ENCODE assay signal across 13 cellular contexts in genomic region chr12:15757553-15758255, GRCh38. TPM values are rescaled to one million over a fixed set of nuclear protein-coding genes. Genes with fewer than 3 reads are reported as not detected.
DNase-seq lines count a peak whose midpoint lies in the region; ATAC-seq and TF ChIP-seq lines count a peak whose summit lies in the region.
"Had no signal": no experiment of that assay in that cellular context is flagged by ENCODE, and none has a peak within 500 bp of the region (broad histone marks: within the 10 kb centered on the region; RNA-seq: fewer than 3 reads in every experiment).

No MANE protein-coding gene starts in this region.

- H3K4me3 Mint-ChIP-seq in stimulated activated naive CD8-positive, alpha-beta T cell treated with anti-CD3 and anti-CD28 coated beads, Interleukin-15, amount 100 ng/mL, for 72 hours: no peak overlapping the region
- H3K4me3 Mint-ChIP-seq in activated T-helper 2 cell treated with anti-CD3 and anti-CD28 coated beads, Interferon-gamma antibody, Interleukin-2, Interleukin-4, amounts not matched to agents 10 μg/mL and 5 μg/mL and 100 μg/mL, durations not matched to agents 14 hours and 24 hours and 36 hours (ENCODE audit: low read depth): no peak overlapping the region
- H3K4me3 Mint-ChIP-seq: activated CD4-positive, alpha-beta T cell treated with anti-CD3 and anti-CD28 coated beads, Interleukin-2, amount 10 ng/mL, durations not matched to agents 24 days and 14 days; naive B cell had no signal

- no peak for DNase-seq in stimulated activated naive CD8-positive, alpha-beta T cell treated with anti-CD3 and anti-CD28 coated beads, Interleukin-15, Interleukin-2, amounts not matched to agents 100 U/mL and 50 U/mL, for 24 hours
- DNase-seq in stimulated activated naive CD8-positive, alpha-beta T cell treated with anti-CD3 and anti-CD28 coated beads, Interleukin-15, amount 100 ng/mL, for 72 hours: no peak
- DNase-seq in glomerular visceral epithelial cell (ENCODE audit: extremely low spot score) (peak; percentile 92), KG1 (lab: John Stamatoyannopoulos, UW) (no peak), COLO829 (ENCODE audit: low spot score) (no peak)
- no peak for DNase-seq in activated T-helper 2 cell treated with anti-CD3 and anti-CD28 coated beads, Interferon-gamma antibody, Interleukin-2, Interleukin-4, amounts not matched to agents 10 μg/mL and 5 μg/mL and 100 μg/mL, durations not matched to agents 14 hours and 24 hours and 36 hours (ENCODE audit: low spot score)
- DNase-seq: activated CD4-positive, alpha-beta T cell treated with anti-CD3 and anti-CD28 coated beads, Interleukin-2, amount 10 ng/mL, durations not matched to agents 24 days and 14 days; dorsolateral prefrontal cortex; GOT3; naive B cell; NCI-H1417 treated with DMSO at 0.1 percent for 48 hours had no signal

- H3K36me3 Mint-ChIP-seq in activated T-helper 2 cell treated with anti-CD3 and anti-CD28 coated beads, Interferon-gamma antibody, Interleukin-2, Interleukin-4, amounts not matched to agents 10 μg/mL and 5 μg/mL and 100 μg/mL, durations not matched to agents 14 hours and 24 hours and 36 hours (ENCODE audit: low read depth): no peaks in the 10 kb centered on the region
- H3K36me3 Mint-ChIP-seq: naive B cell had no signal

- no peaks in the 10 kb centered on the region for H3K9me3 Mint-ChIP-seq in stimulated activated naive CD8-positive, alpha-beta T cell treated with anti-CD3 and anti-CD28 coated beads, Interleukin-15, amount 100 ng/mL, for 72 hours
- no peaks in the 10 kb centered on the region for H3K9me3 Mint-ChIP-seq in activated T-helper 2 cell treated with anti-CD3 and anti-CD28 coated beads, Interferon-gamma antibody, Interleukin-2, Interleukin-4, amounts not matched to agents 10 μg/mL and 5 μg/mL and 100 μg/mL, durations not matched to agents 14 hours and 24 hours and 36 hours
- H3K9me3 Mint-ChIP-seq: naive B cell had no signal

- H3K27ac Mint-ChIP-seq in stimulated activated naive CD8-positive, alpha-beta T cell treated with anti-CD3 and anti-CD28 coated beads, Interleukin-15, amount 100 ng/mL, for 72 hours: no peak overlapping the region
- H3K27ac Mint-ChIP-seq in activated T-helper 2 cell treated with anti-CD3 and anti-CD28 coated beads, Interferon-gamma antibody, Interleukin-2, Interleukin-4, amounts not matched to agents 10 μg/mL and 5 μg/mL and 100 μg/mL, durations not matched to agents 14 hours and 24 hours and 36 hours: no peak overlapping the region
- H3K27ac Mint-ChIP-seq: activated CD4-positive, alpha-beta T cell treated with anti-CD3 and anti-CD28 coated beads, Interleukin-2, amount 10 ng/mL, durations not matched to agents 24 days and 14 days had no signal

- no peaks in the 10 kb centered on the region for H3K4me1 Mint-ChIP-seq in stimulated activated naive CD8-positive, alpha-beta T cell treated with anti-CD3 and anti-CD28 coated beads, Interleukin-15, amount 100 ng/mL, for 72 hours
- peaks cover 4% of the 10 kb centered on the region for H3K4me1 Mint-ChIP-seq in activated T-helper 2 cell treated with anti-CD3 and anti-CD28 coated beads, Interferon-gamma antibody, Interleukin-2, Interleukin-4, amounts not matched to agents 10 μg/mL and 5 μg/mL and 100 μg/mL, durations not matched to agents 14 hours and 24 hours and 36 hours (ENCODE audit: low read depth)
- H3K4me1 Mint-ChIP-seq: naive B cell had no signal

- peaks cover 35% of the 10 kb centered on the region for H3K27me3 Mint-ChIP-seq in stimulated activated naive CD8-positive, alpha-beta T cell treated with anti-CD3 and anti-CD28 coated beads, Interleukin-15, amount 100 ng/mL, for 72 hours
- H3K27me3 Mint-ChIP-seq in activated T-helper 2 cell treated with anti-CD3 and anti-CD28 coated beads, Interferon-gamma antibody, Interleukin-2, Interleukin-4, amounts not matched to agents 10 μg/mL and 5 μg/mL and 100 μg/mL, durations not matched to agents 14 hours and 24 hours and 36 hours (ENCODE audit: low read depth): peaks cover 8% of the 10 kb centered on the region

- intact Hi-C loops in activated T-helper 2 cell treated with anti-CD3 and anti-CD28 coated beads, Interferon-gamma antibody, Interleukin-2, Interleukin-4, amounts not matched to agents 10 μg/mL and 5 μg/mL and 100 μg/mL, durations not matched to agents 14 hours and 24 hours and 36 hours (cut with micrococcal nuclease): no loop called here

- peak; percentile 61 for ATAC-seq in stimulated activated naive CD8-positive, alpha-beta T cell treated with anti-CD3 and anti-CD28 coated beads, Interleukin-15, Interleukin-2, amounts not matched to agents 100 U/mL and 50 U/mL, for 24 hours
- no peak for ATAC-seq in stimulated activated naive CD8-positive, alpha-beta T cell treated with anti-CD3 and anti-CD28 coated beads, Interleukin-15, amount 100 ng/mL, for 72 hours
- ATAC-seq in SK-N-SH treated with all-trans-retinoic acid at 6 μM for 48 hours (peak; percentile 80), HG02623 (IDR thresholded peaks at IDR 0.05; ENCODE audit: unreplicated experiment) (no peak)

TF ChIP-seq in SK-N-SH treated with all-trans-retinoic acid at 6 μM for 48 hours, 23 proteins besides CTCF, POLR2A, EP300 and RAD21 (continues in another document):
- TF ChIP-seq PPARA (CRISPR knock-in tag; IDR thresholded peaks at IDR 0.05; ENCODE audit: borderline replicate concordance): no peak
- TF ChIP-seq ZFP30 (CRISPR knock-in tag; IDR thresholded peaks at IDR 0.05): no peak
- no peak for TF ChIP-seq RARB (CRISPR knock-in tag; IDR thresholded peaks at IDR 0.05)
- TF ChIP-seq SNAI2 (CRISPR knock-in tag; IDR thresholded peaks at IDR 0.05): no peak
- no peak for TF ChIP-seq TOX (CRISPR knock-in tag; IDR thresholded peaks at IDR 0.05; ENCODE audit: borderline replicate concordance)
- no peak for TF ChIP-seq ZNF70 (CRISPR knock-in tag; IDR thresholded peaks at IDR 0.05)
- no peak for TF ChIP-seq BACH2 (CRISPR knock-in tag; IDR thresholded peaks at IDR 0.05; ENCODE audit: borderline replicate concordance)
- TF ChIP-seq CSDC2 (CRISPR knock-in tag; IDR thresholded peaks at IDR 0.05): no peak
- TF ChIP-seq ISL1 (CRISPR knock-in tag; IDR thresholded peaks at IDR 0.05): no peak
- TF ChIP-seq ZNF565 (CRISPR knock-in tag; conservative IDR thresholded peaks at IDR 0.05; ENCODE audit: low read depth): no peak
- TF ChIP-seq TCF4 (CRISPR knock-in tag; IDR thresholded peaks at IDR 0.05; ENCODE audit: borderline replicate concordance): no peak
- TF ChIP-seq CREB5 (CRISPR knock-in tag; IDR thresholded peaks at IDR 0.05; ENCODE audit: low read depth): no peak
- TF ChIP-seq ESRRG (CRISPR knock-in tag; IDR thresholded peaks at IDR 0.05): no peak
- TF ChIP-seq OSR1 (CRISPR knock-in tag; IDR thresholded peaks at IDR 0.05): no peak
- no peak for TF ChIP-seq ZC3H10 (CRISPR knock-in tag; IDR thresholded peaks at IDR 0.05)
- no peak for TF ChIP-seq ZFP3 (CRISPR knock-in tag; IDR thresholded peaks at IDR 0.05)
- no peak for TF ChIP-seq TSHZ2 (CRISPR knock-in tag; IDR thresholded peaks at IDR 0.05)

RNA-seq across cellular contexts. Expression of gene EPS8, which starts 31.5 kb away (rescaled TPM):
- total RNA-seq in activated T-helper 2 cell treated with anti-CD3 and anti-CD28 coated beads, Interferon-gamma antibody, Interleukin-2, Interleukin-4, amounts not matched to agents 10 μg/mL and 5 μg/mL and 100 μg/mL, durations not matched to agents 14 hours and 24 hours and 36 hours: 2.7 and 2.8 TPM in 2 replicates

Comparison
In these comparisons a context has a peak if more than half of its experiments do, and no peak if none do; other contexts are left out.
1. ATAC-seq: peak in stimulated activated naive CD8-positive, alpha-beta T cell treated with anti-CD3 and anti-CD28 coated beads, Interleukin-15, Interleukin-2, amounts not matched to agents 100 U/mL and 50 U/mL, for 24 hours (single experiment) and SK-N-SH treated with all-trans-retinoic acid at 6 μM for 48 hours (single experiment); none in stimulated activated naive CD8-positive, alpha-beta T cell treated with anti-CD3 and anti-CD28 coated beads, Interleukin-15, amount 100 ng/mL, for 72 hours (single experiment) and HG02623 (single experiment).